Comparison of ENCODE assay signal across 1 cellular context in genomic region chr9:109816490-109816889, GRCh38.
TF ChIP-seq lines count a peak whose summit lies in the region.

No MANE protein-coding gene starts in this region.

TF ChIP-seq in HEK293, 187 proteins besides CTCF, POLR2A, EP300 and RAD21 (continued from another document and continues in another):
- TF ChIP-seq, protein P1, sequence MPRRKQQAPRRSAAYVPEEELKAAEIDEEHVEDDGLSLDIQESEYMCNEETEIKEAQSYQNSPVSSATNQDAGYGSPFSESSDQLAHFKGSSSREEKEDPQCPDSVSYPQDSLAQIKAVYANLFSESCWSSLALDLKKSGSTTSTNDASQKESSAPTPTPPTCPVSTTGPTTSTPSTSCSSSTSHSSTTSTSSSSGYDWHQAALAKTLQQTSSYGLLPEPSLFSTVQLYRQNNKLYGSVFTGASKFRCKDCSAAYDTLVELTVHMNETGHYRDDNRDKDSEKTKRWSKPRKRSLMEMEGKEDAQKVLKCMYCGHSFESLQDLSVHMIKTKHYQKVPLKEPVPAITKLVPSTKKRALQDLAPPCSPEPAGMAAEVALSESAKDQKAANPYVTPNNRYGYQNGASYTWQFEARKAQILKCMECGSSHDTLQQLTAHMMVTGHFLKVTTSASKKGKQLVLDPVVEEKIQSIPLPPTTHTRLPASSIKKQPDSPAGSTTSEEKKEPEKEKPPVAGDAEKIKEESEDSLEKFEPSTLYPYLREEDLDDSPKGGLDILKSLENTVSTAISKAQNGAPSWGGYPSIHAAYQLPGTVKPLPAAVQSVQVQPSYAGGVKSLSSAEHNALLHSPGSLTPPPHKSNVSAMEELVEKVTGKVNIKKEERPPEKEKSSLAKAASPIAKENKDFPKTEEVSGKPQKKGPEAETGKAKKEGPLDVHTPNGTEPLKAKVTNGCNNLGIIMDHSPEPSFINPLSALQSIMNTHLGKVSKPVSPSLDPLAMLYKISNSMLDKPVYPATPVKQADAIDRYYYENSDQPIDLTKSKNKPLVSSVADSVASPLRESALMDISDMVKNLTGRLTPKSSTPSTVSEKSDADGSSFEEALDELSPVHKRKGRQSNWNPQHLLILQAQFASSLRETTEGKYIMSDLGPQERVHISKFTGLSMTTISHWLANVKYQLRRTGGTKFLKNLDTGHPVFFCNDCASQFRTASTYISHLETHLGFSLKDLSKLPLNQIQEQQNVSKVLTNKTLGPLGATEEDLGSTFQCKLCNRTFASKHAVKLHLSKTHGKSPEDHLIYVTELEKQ (tag by site-specific recombination; IDR thresholded peaks at IDR 0.05; ENCODE audit: borderline replicate concordance) = peak; percentile 65
- no peak for TF ChIP-seq YY2 (tag by site-specific recombination; IDR thresholded peaks at IDR 0.05)
- no peak for TF ChIP-seq ZNF701 (tag by site-specific recombination; IDR thresholded peaks at IDR 0.05)
- peak; percentile 76 for TF ChIP-seq ZNF843 (tag by site-specific recombination; IDR thresholded peaks at IDR 0.05)
- no peak for TF ChIP-seq ZNF645 (tag by site-specific recombination; IDR thresholded peaks at IDR 0.05)
- peak; percentile 92 for TF ChIP-seq ZNF10 (tag by site-specific recombination; IDR thresholded peaks at IDR 0.05)
- no peak for TF ChIP-seq ZNF114 (tag by site-specific recombination; IDR thresholded peaks at IDR 0.05)
- no peak for TF ChIP-seq BCL6B (tag by site-specific recombination; IDR thresholded peaks at IDR 0.05)
- no peak for TF ChIP-seq SP2 (tag by site-specific recombination; IDR thresholded peaks at IDR 0.05)
- TF ChIP-seq ZNF785 (tag by site-specific recombination; IDR thresholded peaks at IDR 0.05) = no peak
- peak; percentile 73; the same call in 1 of the 2 replicates for TF ChIP-seq KLF16 (tag by site-specific recombination; IDR thresholded peaks at IDR 0.05)
- TF ChIP-seq, protein P2, sequence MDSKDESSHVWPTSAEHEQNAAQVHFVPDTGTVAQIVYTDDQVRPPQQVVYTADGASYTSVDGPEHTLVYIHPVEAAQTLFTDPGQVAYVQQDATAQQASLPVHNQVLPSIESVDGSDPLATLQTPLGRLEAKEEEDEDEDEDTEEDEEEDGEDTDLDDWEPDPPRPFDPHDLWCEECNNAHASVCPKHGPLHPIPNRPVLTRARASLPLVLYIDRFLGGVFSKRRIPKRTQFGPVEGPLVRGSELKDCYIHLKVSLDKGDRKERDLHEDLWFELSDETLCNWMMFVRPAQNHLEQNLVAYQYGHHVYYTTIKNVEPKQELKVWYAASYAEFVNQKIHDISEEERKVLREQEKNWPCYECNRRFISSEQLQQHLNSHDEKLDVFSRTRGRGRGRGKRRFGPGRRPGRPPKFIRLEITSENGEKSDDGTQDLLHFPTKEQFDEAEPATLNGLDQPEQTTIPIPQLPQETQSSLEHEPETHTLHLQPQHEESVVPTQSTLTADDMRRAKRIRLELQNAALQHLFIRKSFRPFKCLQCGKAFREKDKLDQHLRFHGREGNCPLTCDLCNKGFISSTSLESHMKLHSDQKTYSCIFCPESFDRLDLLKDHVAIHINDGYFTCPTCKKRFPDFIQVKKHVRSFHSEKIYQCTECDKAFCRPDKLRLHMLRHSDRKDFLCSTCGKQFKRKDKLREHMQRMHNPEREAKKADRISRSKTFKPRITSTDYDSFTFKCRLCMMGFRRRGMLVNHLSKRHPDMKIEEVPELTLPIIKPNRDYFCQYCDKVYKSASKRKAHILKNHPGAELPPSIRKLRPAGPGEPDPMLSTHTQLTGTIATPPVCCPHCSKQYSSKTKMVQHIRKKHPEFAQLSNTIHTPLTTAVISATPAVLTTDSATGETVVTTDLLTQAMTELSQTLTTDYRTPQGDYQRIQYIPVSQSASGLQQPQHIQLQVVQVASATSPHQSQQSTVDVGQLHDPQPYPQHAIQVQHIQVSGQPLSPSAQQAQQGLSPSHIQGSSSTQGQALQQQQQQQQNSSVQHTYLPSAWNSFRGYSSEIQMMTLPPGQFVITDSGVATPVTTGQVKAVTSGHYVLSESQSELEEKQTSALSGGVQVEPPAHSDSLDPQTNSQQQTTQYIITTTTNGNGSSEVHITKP (tag by site-specific recombination; IDR thresholded peaks at IDR 0.05) = peak; percentile 74
- no peak for TF ChIP-seq ZNF521 (tag by site-specific recombination; IDR thresholded peaks at IDR 0.05)
- TF ChIP-seq ZNF658 (tag by site-specific recombination; IDR thresholded peaks at IDR 0.05) = no peak
- TF ChIP-seq, protein P3, sequence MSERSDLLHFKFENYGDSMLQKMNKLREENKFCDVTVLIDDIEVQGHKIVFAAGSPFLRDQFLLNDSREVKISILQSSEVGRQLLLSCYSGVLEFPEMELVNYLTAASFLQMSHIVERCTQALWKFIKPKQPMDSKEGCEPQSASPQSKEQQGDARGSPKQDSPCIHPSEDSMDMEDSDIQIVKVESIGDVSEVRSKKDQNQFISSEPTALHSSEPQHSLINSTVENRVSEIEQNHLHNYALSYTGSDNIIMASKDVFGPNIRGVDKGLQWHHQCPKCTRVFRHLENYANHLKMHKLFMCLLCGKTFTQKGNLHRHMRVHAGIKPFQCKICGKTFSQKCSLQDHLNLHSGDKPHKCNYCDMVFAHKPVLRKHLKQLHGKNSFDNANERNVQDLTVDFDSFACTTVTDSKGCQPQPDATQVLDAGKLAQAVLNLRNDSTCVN (tag by site-specific recombination; optimal IDR thresholded peaks at IDR 0.05) = no peak
- no peak for TF ChIP-seq ZNF146 (tag by site-specific recombination; IDR thresholded peaks at IDR 0.05)
- no peak for TF ChIP-seq ZNF18 (tag by site-specific recombination; IDR thresholded peaks at IDR 0.05)
- TF ChIP-seq HOXA7 (CRISPR knock-in tag; IDR thresholded peaks at IDR 0.05; ENCODE audit: borderline replicate concordance) = no peak
- TF ChIP-seq ZNF777 (tag by site-specific recombination; IDR thresholded peaks at IDR 0.05; ENCODE audit: borderline replicate concordance) = no peak
- TF ChIP-seq GLIS1 (tag by site-specific recombination; IDR thresholded peaks at IDR 0.05) = peak; percentile 42
- no peak for TF ChIP-seq SETDB1 (IDR thresholded peaks at IDR 0.05; ENCODE audit: insufficient read length, low read length)
- no peak for TF ChIP-seq ZBTB44 (tag by site-specific recombination; IDR thresholded peaks at IDR 0.05)
- no peak for TF ChIP-seq ZNF548 (tag by site-specific recombination; IDR thresholded peaks at IDR 0.05)
- peak; percentile 49 for TF ChIP-seq ZFHX2 (tag by site-specific recombination; conservative IDR thresholded peaks at IDR 0.05)
- TF ChIP-seq, protein P4, sequence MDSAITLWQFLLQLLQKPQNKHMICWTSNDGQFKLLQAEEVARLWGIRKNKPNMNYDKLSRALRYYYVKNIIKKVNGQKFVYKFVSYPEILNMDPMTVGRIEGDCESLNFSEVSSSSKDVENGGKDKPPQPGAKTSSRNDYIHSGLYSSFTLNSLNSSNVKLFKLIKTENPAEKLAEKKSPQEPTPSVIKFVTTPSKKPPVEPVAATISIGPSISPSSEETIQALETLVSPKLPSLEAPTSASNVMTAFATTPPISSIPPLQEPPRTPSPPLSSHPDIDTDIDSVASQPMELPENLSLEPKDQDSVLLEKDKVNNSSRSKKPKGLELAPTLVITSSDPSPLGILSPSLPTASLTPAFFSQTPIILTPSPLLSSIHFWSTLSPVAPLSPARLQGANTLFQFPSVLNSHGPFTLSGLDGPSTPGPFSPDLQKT (IDR thresholded peaks at IDR 0.05; ENCODE audit: borderline replicate concordance, low read depth, low read length) = no peak
- TF ChIP-seq ZNF175 (tag by site-specific recombination; IDR thresholded peaks at IDR 0.05) = no peak
- no peak for TF ChIP-seq ZNF513 (tag by site-specific recombination; IDR thresholded peaks at IDR 0.05)
- TF ChIP-seq ZNF214 (tag by site-specific recombination; IDR thresholded peaks at IDR 0.05; ENCODE audit: borderline replicate concordance) = no peak
- TF ChIP-seq ZEB2 (tag by site-specific recombination; IDR thresholded peaks at IDR 0.05) = peak; percentile 97
- no peak for TF ChIP-seq ZNF549 (tag by site-specific recombination; IDR thresholded peaks at IDR 0.05)
- no peak for TF ChIP-seq ZNF112 (tag by site-specific recombination; IDR thresholded peaks at IDR 0.05)
- no peak for TF ChIP-seq ZNF292 (tag by site-specific recombination; IDR thresholded peaks at IDR 0.05; ENCODE audit: borderline replicate concordance, low read depth)
- TF ChIP-seq ZNF610 (tag by site-specific recombination; IDR thresholded peaks at IDR 0.05; ENCODE audit: borderline replicate concordance) = no peak
- no peak for TF ChIP-seq ZNF48 (tag by site-specific recombination; IDR thresholded peaks at IDR 0.05)
- TF ChIP-seq ZNF449 (tag by site-specific recombination; IDR thresholded peaks at IDR 0.05) = no peak
- no peak for TF ChIP-seq ZNF248 (tag by site-specific recombination; IDR thresholded peaks at IDR 0.05)
- TF ChIP-seq ZNF24 (tag by site-specific recombination; IDR thresholded peaks at IDR 0.05) = peak; percentile 92
- TF ChIP-seq ZNF157 (tag by site-specific recombination; IDR thresholded peaks at IDR 0.05) = no peak
- TF ChIP-seq EGR2 (tag by site-specific recombination; IDR thresholded peaks at IDR 0.05; ENCODE audit: low read depth) = no peak
- no peak; the same call in 1 of the 2 replicates for TF ChIP-seq ZNF335 (tag by site-specific recombination; conservative IDR thresholded peaks at IDR 0.05)
- TF ChIP-seq ZNF266 (tag by site-specific recombination; IDR thresholded peaks at IDR 0.05; ENCODE audit: low read depth) = no peak
- no peak for TF ChIP-seq ZNF571 (tag by site-specific recombination; IDR thresholded peaks at IDR 0.05)
- TF ChIP-seq ZNF768 (tag by site-specific recombination; IDR thresholded peaks at IDR 0.05) = no peak
- no peak for TF ChIP-seq SALL2 (tag by site-specific recombination; IDR thresholded peaks at IDR 0.05; ENCODE audit: borderline replicate concordance)
- no peak for TF ChIP-seq ZNF626 (tag by site-specific recombination; IDR thresholded peaks at IDR 0.05)
- TF ChIP-seq ZNF488 (tag by site-specific recombination; IDR thresholded peaks at IDR 0.05) = no peak
